12 cellular contexts compared by ENCODE assay signal in the genomic region with DNA sequence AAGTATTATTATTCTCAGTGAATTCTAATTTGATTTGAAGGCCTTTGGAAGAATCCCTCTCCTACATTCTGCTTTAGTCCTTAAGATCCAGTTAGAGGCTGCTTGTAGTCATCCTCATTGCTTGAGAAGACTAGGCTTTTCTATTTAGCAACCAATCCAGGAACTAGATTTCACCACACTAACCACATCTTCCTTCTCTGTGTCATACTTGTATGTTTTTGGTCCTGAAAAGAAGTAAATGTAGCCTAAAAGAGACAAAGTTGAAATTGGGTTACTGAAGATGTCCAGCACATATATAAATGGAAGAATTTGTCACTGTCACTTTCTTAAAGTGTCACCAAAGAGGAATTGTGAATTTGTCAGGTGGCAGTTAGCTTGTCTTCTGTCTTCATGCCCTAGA. TPM values are rescaled to one million over a fixed set of nuclear protein-coding genes. Genes with fewer than 3 reads are reported as not detected.
A peak's percentile ranks its signal among the peaks of the same experiment; 100 is the strongest.
DNase-seq lines count a peak whose midpoint lies in the region; ATAC-seq and TF ChIP-seq lines count a peak whose summit lies in the region.
"Had no signal": no experiment of that assay in that cellular context is flagged by ENCODE, and none has a peak within 500 bp of the region (broad histone marks: within the 10 kb centered on the region; RNA-seq: fewer than 3 reads in every experiment).

No MANE protein-coding gene starts in this region.

- peaks cover 18% of the 10 kb centered on the region for H3K4me1 Mint-ChIP-seq in activated CD4-positive, alpha-beta memory T cell treated with anti-CD3 and anti-CD28 coated beads, Interleukin-2, amount 10 ng/mL, durations not matched to agents 7 days and 5 days

- POLR2A ChIA-PET in activated CD4-positive, alpha-beta memory T cell treated with anti-CD3 and anti-CD28 coated beads, Interleukin-2, amount 10 ng/mL, durations not matched to agents 7 days and 5 days (lab: Charles Lee), result interaction anchor here (1.2 kb wide), 1 partner anchor 18 kb away, joined by 4 read pairs; no protein-coding TSS in a partner anchor

- H3K27me3 Mint-ChIP-seq in activated CD4-positive, alpha-beta memory T cell treated with anti-CD3 and anti-CD28 coated beads, Interleukin-2, amount 10 ng/mL, durations not matched to agents 7 days and 5 days, result no peaks in the 10 kb centered on the region
- H3K27me3 Mint-ChIP-seq: activated CD4-positive, alpha-beta memory T cell treated with anti-CD3 and anti-CD28 coated beads for 36 hours had no signal

- CTCF ChIA-PET in activated CD4-positive, alpha-beta memory T cell treated with anti-CD3 and anti-CD28 coated beads, Interleukin-2, amount 10 ng/mL, durations not matched to agents 7 days and 5 days (lab: Charles Lee), result interaction anchor here (1.5 kb wide), 1 partner anchor 283 kb away, joined by 5 read pairs; no protein-coding TSS in a partner anchor

- no peak overlapping the region for H3K4me3 Mint-ChIP-seq in activated CD4-positive, alpha-beta memory T cell treated with anti-CD3 and anti-CD28 coated beads, Interleukin-2, amount 10 ng/mL, durations not matched to agents 7 days and 5 days
- H3K4me3 Mint-ChIP-seq: activated CD4-positive, alpha-beta memory T cell treated with anti-CD3 and anti-CD28 coated beads for 36 hours had no signal

- no peak for TF ChIP-seq CTCF in GM12865 (IDR thresholded peaks at IDR 0.05; ENCODE audit: insufficient read depth, low read depth, low read length, missing control alignments)

- no peak overlapping the region for H3K4me3 ChIP-seq in GM12865 (ENCODE audit: low read depth, low read length)

- no peaks in the 10 kb centered on the region for H3K9me3 Mint-ChIP-seq in activated CD4-positive, alpha-beta memory T cell treated with anti-CD3 and anti-CD28 coated beads, Interleukin-2, amount 10 ng/mL, durations not matched to agents 7 days and 5 days
- H3K9me3 Mint-ChIP-seq: activated CD4-positive, alpha-beta memory T cell treated with anti-CD3 and anti-CD28 coated beads for 36 hours had no signal

- H3K27ac Mint-ChIP-seq in activated CD4-positive, alpha-beta memory T cell treated with anti-CD3 and anti-CD28 coated beads, Interleukin-2, amount 10 ng/mL, durations not matched to agents 7 days and 5 days, result no peak overlapping the region

- no peaks in the 10 kb centered on the region for H3K36me3 Mint-ChIP-seq in activated CD4-positive, alpha-beta memory T cell treated with anti-CD3 and anti-CD28 coated beads, Interleukin-2, amount 10 ng/mL, durations not matched to agents 7 days and 5 days (ENCODE audit: low read depth)
- H3K36me3 Mint-ChIP-seq: activated CD4-positive, alpha-beta memory T cell treated with anti-CD3 and anti-CD28 coated beads for 36 hours had no signal

- peak; percentile 59 for ATAC-seq in GM21825 (IDR thresholded peaks at IDR 0.05; ENCODE audit: unreplicated experiment)
- ATAC-seq in GM19035 (IDR thresholded peaks at IDR 0.05; ENCODE audit: unreplicated experiment), result no peak

- peak; percentile 27 for DNase-seq in GM12865 (ENCODE audit: low read depth)
- peak; percentile 94 for DNase-seq in NOMO-1 treated with DMSO at 0.1 percent for 48 hours (lab: John Stamatoyannopoulos, UW; ENCODE audit: unreplicated experiment)
- peak; percentile 53 for DNase-seq in kidney tubule cell (ENCODE audit: low spot score)
- no peak for DNase-seq in activated CD4-positive, alpha-beta memory T cell treated with anti-CD3 and anti-CD28 coated beads, Interleukin-2, amount 10 ng/mL, durations not matched to agents 7 days and 5 days
- no peak for DNase-seq in NCI-H345 treated with DMSO at 0.1 percent for 48 hours (lab: John Stamatoyannopoulos, UW; ENCODE audit: unreplicated experiment)
- DNase-seq in HuH-7 (ENCODE audit: low spot score), result no peak
- DNase-seq: activated CD4-positive, alpha-beta memory T cell treated with anti-CD3 and anti-CD28 coated beads for 36 hours; effector CD4-positive, alpha-beta T cell; mesendoderm; NCI-H526 treated with DMSO at 0.1 percent for 48 hours had no signal

RNA-seq across cellular contexts. Expression of a gene that starts 46.6 kb away (rescaled TPM):
- not detected for total RNA-seq in activated CD4-positive, alpha-beta memory T cell treated with anti-CD3 and anti-CD28 coated beads, Interleukin-2, amount 10 ng/mL, durations not matched to agents 7 days and 5 days
- total RNA-seq: activated CD4-positive, alpha-beta memory T cell treated with anti-CD3 and anti-CD28 coated beads for 36 hours had no signal

RNA-seq across cellular contexts. Expression of a gene that starts 48.0 kb away (rescaled TPM):
- not detected for total RNA-seq in activated CD4-positive, alpha-beta memory T cell treated with anti-CD3 and anti-CD28 coated beads, Interleukin-2, amount 10 ng/mL, durations not matched to agents 7 days and 5 days
- total RNA-seq: activated CD4-positive, alpha-beta memory T cell treated with anti-CD3 and anti-CD28 coated beads for 36 hours had no signal

Comparison
In these comparisons a context has a peak if more than half of its experiments do, and no peak if none do; other contexts are left out.
1. DNase-seq: peak in GM12865 (single experiment), NOMO-1 treated with DMSO at 0.1 percent for 48 hours (single experiment) and kidney tubule cell (single experiment); none in activated CD4-positive, alpha-beta memory T cell treated with anti-CD3 and anti-CD28 coated beads, Interleukin-2, amount 10 ng/mL, durations not matched to agents 7 days and 5 days (single experiment), NCI-H345 treated with DMSO at 0.1 percent for 48 hours (single experiment) and HuH-7 (single experiment).